In genomic region chr10:69635428-69636272, GRCh38 we compare ENCODE assay signal across 28 cellular contexts. TPM values are rescaled to one million over a fixed set of nuclear protein-coding genes. Genes with fewer than 3 reads are reported as not detected.
"Had no signal": no experiment of that assay in that cellular context is flagged by ENCODE, and none has a peak within 500 bp of the region (broad histone marks: within the 10 kb centered on the region; RNA-seq: fewer than 3 reads in every experiment).

No MANE protein-coding gene starts in this region.

- H3K27ac ChIP-seq: adrenal gland, ascending aorta, cardiac muscle cell, colonic mucosa, pancreas, psoas muscle, right atrium auricular region, upper lobe of left lung, vagina had no signal

- H3K9me3 ChIP-seq: adrenal gland, ascending aorta, colonic mucosa, pancreas, psoas muscle, right atrium auricular region, upper lobe of left lung, vagina had no signal

- H3K27me3 ChIP-seq: adrenal gland, ascending aorta, colonic mucosa, dorsolateral prefrontal cortex, pancreas, right atrium auricular region, upper lobe of left lung, vagina had no signal

- H3K4me3 ChIP-seq: adrenal gland, ascending aorta, cardiac muscle cell, colonic mucosa, dorsolateral prefrontal cortex, pancreas, psoas muscle, right atrium auricular region, upper lobe of left lung, vagina had no signal

- H3K36me3 ChIP-seq: adrenal gland, colonic mucosa, pancreas, right atrium auricular region, upper lobe of left lung, vagina had no signal

- ATAC-seq: activated naive CD4-positive, alpha-beta T cell treated with anti-CD3 and anti-CD28 coated beads, Interleukin-2, amount 50 U/mL, for 72 hours; activated T-cell treated with anti-CD3 and anti-CD28 coated beads, Interleukin-2, amount 50 U/mL, for 72 hours; esophagus mucosa; pancreas; psoas muscle; stimulated activated naive CD8-positive, alpha-beta T cell treated with anti-CD3 and anti-CD28 coated beads, Interleukin-15, Interleukin-2, amounts not matched to agents 100 U/mL and 50 U/mL, for 24 hours had no signal

- H3K36me3 Mint-ChIP-seq: activated naive CD4-positive, alpha-beta T cell treated with anti-CD3 and anti-CD28 coated beads, Interleukin-2, amount 50 U/mL, for 72 hours; immature natural killer cell; naive B cell had no signal

- H3K4me1 ChIP-seq: adrenal gland, colonic mucosa, pancreas, psoas muscle had no signal

- H3K4me3 Mint-ChIP-seq: activated T-cell treated with anti-CD3 and anti-CD28 coated beads, Interleukin-2, amount 50 U/mL, for 72 hours; brain; immature natural killer cell; mesothelial cell of epicardium; naive B cell; nephron progenitor cell; T-helper 2 cell treated with Interferon-gamma antibody and Interleukin-4, amounts not matched to agents 5 μg/mL and 100 μg/mL, for 36 hours had no signal

- DNase-seq: activated CD4-positive, alpha-beta T cell treated with anti-CD3 and anti-CD28 coated beads for 48 hours; activated CD4-positive, alpha-beta T cell treated with anti-CD3 and anti-CD28 coated beads, Interleukin-2, amount 50 U/mL, for 48 hours; activated naive CD4-positive, alpha-beta T cell; activated T-cell treated with anti-CD3 and anti-CD28 coated beads, Interleukin-2, amount 50 U/mL, for 72 hours; cerebellar nuclear complex; colonic mucosa; foreskin fibroblast; hippocampal formation; immature natural killer cell; naive B cell; nephron progenitor cell; pancreas; psoas muscle; stimulated activated CD4-positive, alpha-beta T cell treated with anti-CD3 and anti-CD28 coated beads, Interleukin-2, amount 100 ng/mL, for 48 hours; stimulated activated naive CD8-positive, alpha-beta T cell treated with anti-CD3 and anti-CD28 coated beads, Interleukin-15, Interleukin-2, amounts not matched to agents 100 U/mL and 50 U/mL, for 24 hours; T-helper 1 cell had no signal

- H3K27ac Mint-ChIP-seq: activated naive CD4-positive, alpha-beta T cell treated with anti-CD3 and anti-CD28 coated beads, Interleukin-2, amount 50 U/mL, for 72 hours; activated T-cell treated with anti-CD3 and anti-CD28 coated beads, Interleukin-2, amount 50 U/mL, for 72 hours; brain; immature natural killer cell; mesothelial cell of epicardium; naive B cell; nephron progenitor cell; T-helper 2 cell treated with Interferon-gamma antibody and Interleukin-4, amounts not matched to agents 5 μg/mL and 100 μg/mL, for 36 hours had no signal

- H3K9me3 Mint-ChIP-seq: activated naive CD4-positive, alpha-beta T cell treated with anti-CD3 and anti-CD28 coated beads, Interleukin-2, amount 50 U/mL, for 72 hours; activated T-cell treated with anti-CD3 and anti-CD28 coated beads, Interleukin-2, amount 50 U/mL, for 72 hours; immature natural killer cell; mesothelial cell of epicardium; naive B cell; nephron progenitor cell; T-helper 2 cell treated with Interferon-gamma antibody and Interleukin-4, amounts not matched to agents 5 μg/mL and 100 μg/mL, for 36 hours had no signal

- H3K4me1 Mint-ChIP-seq: naive B cell had no signal

RNA-seq across cellular contexts. Expression of gene FAM241B, which starts 5.6 kb away (rescaled TPM):
- total RNA-seq: ascending aorta had no signal
